In genomic region chr11:130178992-130179391, GRCh38 we compare ENCODE assay signal across 16 cellular contexts. TPM values are rescaled to one million over a fixed set of nuclear protein-coding genes. Genes with fewer than 3 reads are reported as not detected.
DNase-seq lines count a peak whose midpoint lies in the region; ATAC-seq and TF ChIP-seq lines count a peak whose summit lies in the region.
"Had no signal": no experiment of that assay in that cellular context is flagged by ENCODE, and none has a peak within 500 bp of the region (broad histone marks: within the 10 kb centered on the region; RNA-seq: fewer than 3 reads in every experiment).

No MANE protein-coding gene starts in this region.

- intact Hi-C loops in heart right ventricle (cut with DNase I) = no loop called here
- intact Hi-C loops in left ventricle myocardium superior (cut with micrococcal nuclease) = no loop called here
- intact Hi-C loops in activated B cell treated with CpG ODN at 0.5 μM for 24 hours (cut with micrococcal nuclease) = no loop called here

- H3K4me1 Mint-ChIP-seq in activated B cell treated with CpG ODN at 0.5 μM for 24 hours (peaks cover 57% of the 10 kb centered on the region), memory B cell (peaks cover 57% of the 10 kb centered on the region), type B pancreatic cell (ENCODE audit: unreplicated experiment) (peaks cover 31% of the 10 kb centered on the region)
- H3K4me1 Mint-ChIP-seq: activated CD4-positive, alpha-beta memory T cell treated with anti-CD3 and anti-CD28 coated beads, Interleukin-2, amount 10 ng/mL, durations not matched to agents 7 days and 5 days had no signal

- POLR2A ChIA-PET in activated B cell treated with CpG ODN at 0.5 μM for 24 hours (lab: Charles Lee) = no interaction called here

- peak overlapping the region; percentile 75 for H3K27ac Mint-ChIP-seq in activated B cell treated with CpG ODN at 0.5 μM for 24 hours
- peak overlapping the region; percentile 80 for H3K27ac Mint-ChIP-seq in memory B cell
- peak overlapping the region; percentile 48 for H3K27ac Mint-ChIP-seq in type B pancreatic cell
- H3K27ac Mint-ChIP-seq: activated CD4-positive, alpha-beta memory T cell treated with anti-CD3 and anti-CD28 coated beads, Interleukin-2, amount 10 ng/mL, durations not matched to agents 7 days and 5 days; activated naive CD8-positive, alpha-beta T cell treated with anti-CD3 and anti-CD28 coated beads, Interleukin-2, amount 50 U/mL, for 24 hours had no signal

- CTCF ChIA-PET in activated B cell treated with CpG ODN at 0.5 μM for 24 hours (lab: Charles Lee) = interaction anchor here (0.9 kb wide), 1 partner anchor 34 kb away, joined by 3 read pairs; no protein-coding TSS in a partner anchor

- WGBS in heart right ventricle, 2 donors = 56% methylated on average over 5 of the region's 5 CpGs

- ATAC-seq in heart right ventricle (peak in 4 of 8 donors; percentile 9 to 29 (median 23)), left ventricle myocardium superior (no peak), activated B cell treated with CpG ODN at 0.5 μM for 24 hours (ENCODE audit: low read depth) (no peak), memory B cell (ENCODE audit: low read depth) (no peak)
- ATAC-seq: activated naive CD8-positive, alpha-beta T cell treated with anti-CD3 and anti-CD28 coated beads, Interleukin-2, amount 50 U/mL, for 24 hours had no signal

- no peaks in the 10 kb centered on the region for H3K36me3 ChIP-seq in heart right ventricle
- H3K36me3 ChIP-seq: tibial nerve had no signal

- H3K27me3 Mint-ChIP-seq in activated B cell treated with CpG ODN at 0.5 μM for 24 hours (no peaks in the 10 kb centered on the region), memory B cell (no peaks in the 10 kb centered on the region), type B pancreatic cell (no peaks in the 10 kb centered on the region)
- H3K27me3 Mint-ChIP-seq: activated naive CD8-positive, alpha-beta T cell treated with anti-CD3 and anti-CD28 coated beads, Interleukin-2, amount 50 U/mL, for 24 hours had no signal

- H3K9me3 Mint-ChIP-seq in activated B cell treated with CpG ODN at 0.5 μM for 24 hours = no peaks in the 10 kb centered on the region
- peaks cover 5% of the 10 kb centered on the region for H3K9me3 Mint-ChIP-seq in memory B cell
- H3K9me3 Mint-ChIP-seq in type B pancreatic cell = peaks cover 5% of the 10 kb centered on the region

- TF ChIP-seq CTCF in heart right ventricle (IDR thresholded peaks at IDR 0.05) = no peak
- TF ChIP-seq CTCF in activated B cell treated with CpG ODN at 0.5 μM for 24 hours (IDR thresholded peaks at IDR 0.05) = no peak
- no peak for TF ChIP-seq CTCF in type B pancreatic cell (conservative IDR thresholded peaks at IDR 0.05)

- no peak overlapping the region for H3K4me3 Mint-ChIP-seq in activated B cell treated with CpG ODN at 0.5 μM for 24 hours
- peak overlapping the region; percentile 21 for H3K4me3 Mint-ChIP-seq in memory B cell
- H3K4me3 Mint-ChIP-seq in type B pancreatic cell = no peak overlapping the region
- H3K4me3 Mint-ChIP-seq: activated CD4-positive, alpha-beta memory T cell treated with anti-CD3 and anti-CD28 coated beads, Interleukin-2, amount 10 ng/mL, durations not matched to agents 7 days and 5 days; activated naive CD8-positive, alpha-beta T cell treated with anti-CD3 and anti-CD28 coated beads, Interleukin-2, amount 50 U/mL, for 24 hours had no signal

- no peaks in the 10 kb centered on the region for H3K27me3 ChIP-seq in heart right ventricle
- H3K27me3 ChIP-seq: tibial nerve had no signal

- H3K9me3 ChIP-seq in heart right ventricle = peaks cover 0 to 22% (median 3%) of the 10 kb centered on the region in 11 donors

- peak overlapping the region in 6 of 10 donors; percentile 31 to 84 (median 82) for H3K27ac ChIP-seq in heart right ventricle
- H3K27ac ChIP-seq: SK-N-MC had no signal

- H3K4me1 ChIP-seq in heart right ventricle = peaks cover 20 to 51% (median 47%) of the 10 kb centered on the region in 9 donors

- H3K4me3 ChIP-seq in heart right ventricle = no peak overlapping the region
- H3K4me3 ChIP-seq: SK-N-MC, tibial nerve had no signal

- no peak for DNase-seq in heart right ventricle
- no peak for DNase-seq in left ventricle myocardium superior
- DNase-seq in activated B cell treated with CpG ODN at 0.5 μM for 24 hours = no peak
- DNase-seq in memory B cell (ENCODE audit: low spot score in 2 of 2) = no peak
- DNase-seq in type B pancreatic cell (ENCODE audit: extremely low spot score, unreplicated experiment) = no peak
- DNase-seq in NCI-H1105 treated with DMSO at 0.1 percent for 48 hours (lab: John Stamatoyannopoulos, UW) = no peak
- DNase-seq in putamen (ENCODE audit: low spot score) = no peak
- no peak for DNase-seq in middle frontal gyrus (ENCODE audit: extremely low spot score, low spot score)
- DNase-seq: ACHN; activated CD4-positive, alpha-beta memory T cell treated with anti-CD3 and anti-CD28 coated beads, Interleukin-2, amount 10 ng/mL, durations not matched to agents 7 days and 5 days; activated naive CD8-positive, alpha-beta T cell treated with anti-CD3 and anti-CD28 coated beads, Interleukin-2, amount 50 U/mL, for 24 hours; NCI-H446; OCI-M1; stimulated activated CD4-positive, alpha-beta T cell treated with anti-CD3 and anti-CD28 coated beads, Interleukin-1b, Interleukin-23, amount 100 ng/mL, for 48 hours had no signal

- H3K36me3 Mint-ChIP-seq in activated B cell treated with CpG ODN at 0.5 μM for 24 hours (ENCODE audit: low read depth) (peaks cover 7% of the 10 kb centered on the region), memory B cell (peaks cover 16% of the 10 kb centered on the region), type B pancreatic cell (peaks cover 5% of the 10 kb centered on the region)

RNA-seq across cellular contexts. Expression of gene ST14, which starts 19.4 kb away (rescaled TPM):
- 1 to 10 TPM in 4 of 10 donors, under 1 TPM in 6; 0.30 to 5.7 (median 0.57) TPM for total RNA-seq in heart right ventricle
- polyA plus RNA-seq in heart right ventricle = 1 to 10 TPM in 1 of 2 donors, under 1 TPM in 1; 0.73 to 1.2 TPM
- 2.1 TPM for total RNA-seq in left ventricle myocardium superior
- 22.6 and 23.9 TPM in 2 replicates for total RNA-seq in activated B cell treated with CpG ODN at 0.5 μM for 24 hours
- 71.7 and 170 TPM in 2 replicates for total RNA-seq in type B pancreatic cell (ENCODE audit: low replicate concordance)
- total RNA-seq: activated CD4-positive, alpha-beta memory T cell treated with anti-CD3 and anti-CD28 coated beads, Interleukin-2, amount 10 ng/mL, durations not matched to agents 7 days and 5 days had no signal
